In the genomic region with DNA sequence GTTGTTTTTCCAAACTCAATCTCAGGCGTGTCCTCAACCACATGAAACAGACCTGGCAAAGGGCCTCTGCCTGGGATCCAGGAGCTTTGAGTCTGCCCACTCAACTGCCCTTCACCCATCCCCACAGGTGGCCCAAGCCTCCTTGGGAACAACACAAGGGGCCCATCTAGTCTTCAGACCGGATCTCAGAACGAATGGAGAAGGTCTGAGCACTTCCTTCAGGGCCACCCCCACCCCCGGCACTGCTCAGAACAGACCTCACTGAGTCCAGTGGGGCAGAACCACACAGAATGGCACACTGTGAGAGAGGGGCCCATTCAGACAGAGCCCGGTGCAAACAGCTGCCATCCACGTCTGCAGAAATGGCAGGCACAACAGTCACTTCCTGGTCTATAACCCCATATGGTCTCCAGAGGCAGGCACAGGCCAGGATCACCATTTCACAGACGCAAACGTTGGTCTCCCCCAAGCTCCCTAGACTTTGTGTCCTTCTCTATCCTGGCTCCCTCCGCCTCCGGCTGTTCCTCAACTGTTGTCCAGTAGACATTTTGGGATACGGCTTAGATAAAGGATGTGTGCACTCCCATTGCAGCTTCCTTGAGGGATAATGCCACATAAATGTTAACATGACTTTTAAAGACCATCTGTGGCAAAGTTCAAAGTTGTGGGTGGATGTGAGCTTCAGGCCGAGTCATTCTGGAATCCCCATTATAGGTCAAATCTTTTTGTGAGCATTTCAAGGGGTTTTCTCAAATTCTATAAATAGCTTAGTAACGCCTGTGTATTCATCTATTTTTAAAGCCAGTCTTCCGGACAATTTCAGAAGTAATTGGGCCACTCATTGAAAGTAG, we compare ENCODE assay signal across 9 cellular contexts.
DNase-seq lines count a peak whose midpoint lies in the region; ATAC-seq, FAIRE-seq and TF ChIP-seq lines count a peak whose summit lies in the region.
"Had no signal": no experiment of that assay in that cellular context is flagged by ENCODE, and none has a peak within 500 bp of the region (broad histone marks: within the 10 kb centered on the region; RNA-seq: fewer than 3 reads in every experiment).

No MANE protein-coding gene starts in this region.

- ATAC-seq in GM21737 (IDR thresholded peaks at IDR 0.05; ENCODE audit: unreplicated experiment) (peak; percentile 50), HG03097 (IDR thresholded peaks at IDR 0.05; ENCODE audit: low FRiP score, unreplicated experiment) (no peak)

- 89% methylated on average over 14 of the region's 14 CpGs for WGBS in hepatocyte (ENCODE audit: low lambda C conversion rate, missing lambda C conversion rate)

- H3K9me3 ChIP-seq in WERI-Rb-1 (ENCODE audit: severe bottlenecking) (no peaks in the 10 kb centered on the region), hepatocyte (ENCODE audit: low read depth) (no peaks in the 10 kb centered on the region)

- no peak overlapping the region for H3K27ac ChIP-seq in WERI-Rb-1
- peak overlapping the region; percentile 94 for H3K27ac ChIP-seq in hepatocyte
- H3K27ac ChIP-seq: HL-60 had no signal

- H3K36me3 ChIP-seq in WERI-Rb-1 (peaks cover 27% of the 10 kb centered on the region), hepatocyte (replicated peaks; ENCODE audit: insufficient read depth, low read depth) (no peaks in the 10 kb centered on the region)

- H4K20me1 ChIP-seq in hepatocyte (ENCODE audit: insufficient read depth, poor library complexity, severe bottlenecking): no peaks in the 10 kb centered on the region

- TF ChIP-seq CTCF in WERI-Rb-1 (IDR thresholded peaks at IDR 0.05; ENCODE audit: low read depth, low read length): no peak
- no peak for TF ChIP-seq CTCF in hepatocyte (IDR thresholded peaks at IDR 0.05; ENCODE audit: poor library complexity)

- H3K27me3 ChIP-seq in WERI-Rb-1 (ENCODE audit: insufficient read depth, low read depth, severe bottlenecking): no peaks in the 10 kb centered on the region
- no peaks in the 10 kb centered on the region for H3K27me3 ChIP-seq in hepatocyte

- H3K4me1 ChIP-seq in hepatocyte (ENCODE audit: insufficient read depth): peaks cover 22% of the 10 kb centered on the region

- no peak overlapping the region for H2AFZ ChIP-seq in hepatocyte

- TF ChIP-seq POLR2A in GM12891 (IDR thresholded peaks at IDR 0.05; ENCODE audit: low read depth, low read length): 0 out of 2 replicates have a peak, but pooled peaks have one; percentile 9

- no peaks in the 10 kb centered on the region for H3K79me2 ChIP-seq in hepatocyte

- peak; percentile 98 for FAIRE-seq in GM12891 (lab: Jason Lieb, UNC)

- H3K4me3 ChIP-seq in WERI-Rb-1 (ENCODE audit: low read depth, low read length): no peak overlapping the region
- no peak overlapping the region for H3K4me3 ChIP-seq in hepatocyte

- H3K4me2 ChIP-seq in hepatocyte: no peak overlapping the region

- H3K9me2 ChIP-seq in hepatocyte (replicated peaks; ENCODE audit: insufficient read depth): no peaks in the 10 kb centered on the region

- DNase-seq in GM12891 (ENCODE audit: insufficient read length, low spot score): no peak
- DNase-seq in WERI-Rb-1: peak; percentile 3
- no peak for DNase-seq in hepatocyte (ENCODE audit: low spot score)
- DNase-seq in effector CD8-positive, alpha-beta T cell (lab: John Stamatoyannopoulos, UW): no peak
- no peak for DNase-seq in GDM1 (lab: John Stamatoyannopoulos, UW)
- DNase-seq in NK-92 treated with Interleukin-12 subunit alpha and Interleukin-12 subunit beta, amount 100 ng/mL, for 24 hours (lab: John Stamatoyannopoulos, UW): no peak

TF ChIP-seq in GM12891, 5 proteins besides CTCF, POLR2A, EP300 and RAD21:
- TF ChIP-seq POU2F2 (IDR thresholded peaks at IDR 0.05; ENCODE audit: low read depth, low read length): 0 out of 2 replicates have a peak, but pooled peaks have one; percentile 45
- TF ChIP-seq POLR2AphosphoS5 (IDR thresholded peaks at IDR 0.05; ENCODE audit: low read depth, low read length): no peak; the same call in 1 of the 2 replicates
- peak; percentile 4 for TF ChIP-seq PAX5 (IDR thresholded peaks at IDR 0.05; ENCODE audit: insufficient read depth, low read length, severe bottlenecking)
- peak; percentile 28; the same call in 1 of the 2 replicates for TF ChIP-seq SPI1 (IDR thresholded peaks at IDR 0.05; ENCODE audit: low read depth, low read length)
